9 cellular contexts compared by ENCODE assay signal in the genomic region with DNA sequence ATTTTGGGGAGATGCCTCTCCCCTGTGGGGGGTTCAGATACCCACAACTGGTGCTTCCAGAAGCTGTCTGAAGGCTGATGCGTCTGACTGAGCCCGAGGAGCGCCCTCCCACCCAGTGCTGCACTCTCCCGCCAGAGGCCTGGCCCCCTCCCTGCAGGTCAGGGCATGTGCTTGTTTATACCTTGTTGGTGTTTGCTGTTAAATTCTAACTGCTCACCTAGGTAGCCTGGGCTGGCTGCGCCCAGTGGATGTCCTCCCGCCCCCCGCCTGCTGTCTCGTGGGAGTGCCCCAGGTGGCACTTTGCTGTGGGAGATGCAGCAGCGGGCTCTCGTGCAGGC. TPM values are rescaled to one million over a fixed set of nuclear protein-coding genes. Genes with fewer than 3 reads are reported as not detected.
DNase-seq lines count a peak whose midpoint lies in the region; ATAC-seq, FAIRE-seq and TF ChIP-seq lines count a peak whose summit lies in the region.
"Had no signal": no experiment of that assay in that cellular context is flagged by ENCODE, and none has a peak within 500 bp of the region (broad histone marks: within the 10 kb centered on the region; RNA-seq: fewer than 3 reads in every experiment).

No MANE protein-coding gene starts in this region.

- intact Hi-C loops in adrenal gland (cut with DNase I): loop anchor here in 1 of 2 donors (2.0 kb wide), 1 partner anchor 13 kb away; no protein-coding TSS in a partner anchor
- intact Hi-C loops in lower lobe of right lung (cut with DNase I): no loop called here

- no peaks in the 10 kb centered on the region for H3K27me3 Mint-ChIP-seq in activated CD8-positive, alpha-beta memory T cell treated with anti-CD3 and anti-CD28 coated beads, Interleukin-2, amount 10 ng/mL, durations not matched to agents 7 days and 5 days

- H3K4me1 Mint-ChIP-seq in activated CD8-positive, alpha-beta memory T cell treated with anti-CD3 and anti-CD28 coated beads, Interleukin-2, amount 10 ng/mL, durations not matched to agents 7 days and 5 days: peaks cover 98% of the 10 kb centered on the region

- H3K9me3 Mint-ChIP-seq in activated CD8-positive, alpha-beta memory T cell treated with anti-CD3 and anti-CD28 coated beads, Interleukin-2, amount 10 ng/mL, durations not matched to agents 7 days and 5 days (ENCODE audit: low read depth): no peaks in the 10 kb centered on the region

- WGBS in adrenal gland, 4 donors: 89 to 96% (median 93%) methylated on average over 5 to 10 of the region's 10 CpGs
- 83% methylated on average over 10 of the region's 10 CpGs for WGBS in thymus

- no peak for DNase-seq in activated CD8-positive, alpha-beta memory T cell treated with anti-CD3 and anti-CD28 coated beads, Interleukin-2, amount 10 ng/mL, durations not matched to agents 7 days and 5 days
- no peak for DNase-seq in activated CD8-positive, alpha-beta memory T cell treated with anti-CD3 and anti-CD28 coated beads, Interleukin-2, amount 50 U/mL, for 48 hours
- DNase-seq in adrenal gland: no peak
- no peak for DNase-seq in lower lobe of right lung
- no peak for DNase-seq in H54 (ENCODE audit: insufficient read length, low spot score)
- DNase-seq in GM12892 (ENCODE audit: insufficient read length): no peak
- DNase-seq in GM13976 (ENCODE audit: low spot score): no peak
- DNase-seq: amniotic stem cell had no signal

- FAIRE-seq in H54 (lab: Jason Lieb, UNC) (no peak), GM12892 (lab: Jason Lieb, UNC) (no peak)

- H3K27ac ChIP-seq in adrenal gland (peak overlapping the region in 4 of 5 donors; percentile 56 to 73 (median 62)), lower lobe of right lung (peak overlapping the region; percentile 88), thymus (ENCODE audit: low read depth) (peak overlapping the region; percentile 76)

- H3K4me3 ChIP-seq in adrenal gland (no peak overlapping the region), lower lobe of right lung (no peak overlapping the region), thymus (ENCODE audit: low read length) (no peak overlapping the region)

- no peak for ATAC-seq in activated CD8-positive, alpha-beta memory T cell treated with anti-CD3 and anti-CD28 coated beads, Interleukin-2, amount 10 ng/mL, durations not matched to agents 7 days and 5 days
- ATAC-seq in lower lobe of right lung: no peak

- H3K27me3 ChIP-seq in adrenal gland (no peaks in the 10 kb centered on the region), lower lobe of right lung (ENCODE audit: low read depth) (no peaks in the 10 kb centered on the region), thymus (ENCODE audit: control insufficient read depth, insufficient read depth) (no peaks in the 10 kb centered on the region)

- H3K9me3 ChIP-seq in adrenal gland (replicated peaks in 1 of 3) (no peaks in the 10 kb centered on the region), lower lobe of right lung (no peaks in the 10 kb centered on the region), thymus (ENCODE audit: control insufficient read depth) (no peaks in the 10 kb centered on the region)

- peaks cover 25 to 88% of the 10 kb centered on the region in 2 donors for H3K4me1 ChIP-seq in adrenal gland (replicated peaks in 1 of 2)
- H3K4me1 ChIP-seq in lower lobe of right lung: peaks cover 100% of the 10 kb centered on the region
- H3K4me1 ChIP-seq in thymus (ENCODE audit: control insufficient read depth, insufficient read depth, low read length): peaks cover 94% of the 10 kb centered on the region

- no peak for TF ChIP-seq POLR2A in adrenal gland (IDR thresholded peaks at IDR 0.05)
- TF ChIP-seq POLR2A in H54 (IDR thresholded peaks at IDR 0.05; ENCODE audit: low read depth, low read length): no peak
- TF ChIP-seq POLR2A in GM12892 (IDR thresholded peaks at IDR 0.05; ENCODE audit: low read depth, low read length): no peak

- CTCF ChIA-PET in activated CD8-positive, alpha-beta memory T cell treated with anti-CD3 and anti-CD28 coated beads, Interleukin-2, amount 10 ng/mL, durations not matched to agents 7 days and 5 days (lab: Charles Lee): interaction anchor here (1.0 to 1.1 kb wide), 2 partner anchors 8 to 14 kb away, joined by 4 to 5 read pairs; no protein-coding TSS in a partner anchor

- no peaks in the 10 kb centered on the region for H3K36me3 ChIP-seq in adrenal gland (replicated peaks in 1 of 2)
- H3K36me3 ChIP-seq in lower lobe of right lung: peaks cover 4% of the 10 kb centered on the region
- H3K36me3 ChIP-seq in thymus (ENCODE audit: control insufficient read depth, insufficient read depth): peaks cover 47% of the 10 kb centered on the region

- in situ Hi-C loops in GM13976 (cut with MboI; ENCODE audit: low sequenced_read_pairs, unreplicated experiment): no loop called here

- H3K4me3 Mint-ChIP-seq in activated CD8-positive, alpha-beta memory T cell treated with anti-CD3 and anti-CD28 coated beads, Interleukin-2, amount 10 ng/mL, durations not matched to agents 7 days and 5 days: no peak overlapping the region

- peak overlapping the region; percentile 97 for H3K27ac Mint-ChIP-seq in activated CD8-positive, alpha-beta memory T cell treated with anti-CD3 and anti-CD28 coated beads, Interleukin-2, amount 10 ng/mL, durations not matched to agents 7 days and 5 days

- TF ChIP-seq CTCF in adrenal gland (IDR thresholded peaks at IDR 0.05) (no peak), lower lobe of right lung (IDR thresholded peaks at IDR 0.05) (no peak), GM13976 (IDR thresholded peaks at IDR 0.05; ENCODE audit: borderline replicate concordance, control extremely low read depth, extremely low read depth, insufficient read depth, missing control alignments) (no peak)

- H3K36me3 Mint-ChIP-seq in activated CD8-positive, alpha-beta memory T cell treated with anti-CD3 and anti-CD28 coated beads, Interleukin-2, amount 10 ng/mL, durations not matched to agents 7 days and 5 days: peaks cover 12% of the 10 kb centered on the region

RNA-seq across cellular contexts. Expression of a gene that starts 12.9 kb away (rescaled TPM):
- total RNA-seq in activated CD8-positive, alpha-beta memory T cell treated with anti-CD3 and anti-CD28 coated beads, Interleukin-2, amount 10 ng/mL, durations not matched to agents 7 days and 5 days: 100 to 1,000 TPM; 163 to 206 TPM
- total RNA-seq in adrenal gland: 10 to 100 TPM; 19.9 to 65.9 (median 37.8) TPM
- 10 to 100 TPM; 17.3 to 33.5 (median 21.0) TPM for polyA plus RNA-seq in adrenal gland
- total RNA-seq in lower lobe of right lung: 178 TPM
- 107 TPM for polyA plus RNA-seq in thymus
- polyA plus RNA-seq in GM12892 (2012; ENCODE audit: missing spikeins): 39.1 TPM
